In genomic region chr5:136329791-136330190, GRCh38 we compare ENCODE assay signal across 10 cellular contexts. TPM values are rescaled to one million over a fixed set of nuclear protein-coding genes. Genes with fewer than 3 reads are reported as not detected.
"Had no signal": no experiment of that assay in that cellular context is flagged by ENCODE, and none has a peak within 500 bp of the region (broad histone marks: within the 10 kb centered on the region; RNA-seq: fewer than 3 reads in every experiment).

No MANE protein-coding gene starts in this region.

- DNase-seq: GM23248, GOT3, H7, H9, HCEC 1CT, HFFc6 had no signal

- H3K4me1 ChIP-seq: HAP-1 had no signal

- H3K9me3 ChIP-seq: HAP-1 had no signal

- H3K27ac ChIP-seq: GM23248 had no signal

- H3K36me3 ChIP-seq: HAP-1 had no signal

- H3K4me3 ChIP-seq: GM23248, GM23338, HAP-1 had no signal

RNA-seq across cellular contexts. Expression of gene TRPC7, which starts 35.6 kb away (rescaled TPM):
- total RNA-seq: GM23248, H1, H4, H9, HFFc6 had no signal
